In genomic region chr17:66715745-66716156, GRCh38 we compare ENCODE assay signal across 8 cellular contexts.
DNase-seq lines count a peak whose midpoint lies in the region; ATAC-seq and TF ChIP-seq lines count a peak whose summit lies in the region.

No MANE protein-coding gene starts in this region.

- H3K9me3 Mint-ChIP-seq in chondrocyte (ENCODE audit: low read depth), result no peaks in the 10 kb centered on the region

- no peaks in the 10 kb centered on the region for H4K20me1 ChIP-seq in PC-9 (ENCODE audit: insufficient read depth)

- no peak overlapping the region for H3K4me2 ChIP-seq in PC-9

- intact Hi-C loops in PC-9 (cut with micrococcal nuclease; ENCODE audit: unreplicated experiment) (loop anchor here (1.0 to 10.0 kb wide), 4 partner anchors 191 to 1749 kb away; no protein-coding TSS in a partner anchor), left lung (cut with DNase I) (loop anchor here in 1 of 2 donors (5.0 kb wide), 1 partner anchor 187 kb away; no protein-coding TSS in a partner anchor), upper lobe of right lung (cut with DNase I) (loop anchor here (10.0 kb wide), 1 partner anchor 189 kb away; no protein-coding TSS in a partner anchor)

- H3K4me1 Mint-ChIP-seq in chondrocyte (ENCODE audit: low read depth), result peaks cover 39% of the 10 kb centered on the region

- no peaks in the 10 kb centered on the region for H3K27me3 ChIP-seq in PC-9 (ENCODE audit: insufficient read depth, low read depth)
- no peaks in the 10 kb centered on the region for H3K27me3 ChIP-seq in left lung
- H3K27me3 ChIP-seq in upper lobe of right lung, result no peaks in the 10 kb centered on the region

- H3K36me3 ChIP-seq in PC-9 (ENCODE audit: low read depth) (no peaks in the 10 kb centered on the region), left lung (no peaks in the 10 kb centered on the region), upper lobe of right lung (no peaks in the 10 kb centered on the region)

- no peaks in the 10 kb centered on the region for H3K36me3 Mint-ChIP-seq in chondrocyte (ENCODE audit: low read depth)

- TF ChIP-seq CTCF in LNCAP (IDR thresholded peaks at IDR 0.05) (peak; percentile 82), PC-9 (conservative IDR thresholded peaks at IDR 0.05) (peak; percentile 83), chondrocyte (IDR thresholded peaks at IDR 0.05) (peak; percentile 89), left lung (IDR thresholded peaks at IDR 0.05) (peak; percentile 56 to 66), upper lobe of right lung (IDR thresholded peaks at IDR 0.05) (peak; percentile 63)

- no peak overlapping the region for H3K27ac ChIP-seq in PC-9
- H3K27ac ChIP-seq in left lung, result no peak overlapping the region
- H3K27ac ChIP-seq in upper lobe of right lung, result no peak overlapping the region

- H3K4me1 ChIP-seq in PC-9 (replicated peaks; ENCODE audit: insufficient read depth), result peaks cover 14% of the 10 kb centered on the region
- H3K4me1 ChIP-seq in left lung, result no peaks in the 10 kb centered on the region
- peaks cover 8% of the 10 kb centered on the region for H3K4me1 ChIP-seq in upper lobe of right lung

- DNase-seq in 8988T, result peak; percentile 43
- peak; percentile 34 for DNase-seq in GM04504 (ENCODE audit: low read depth)
- peak; percentile 14 to 60 for DNase-seq in PC-9
- DNase-seq in chondrocyte (ENCODE audit: low spot score), result no peak
- DNase-seq in left lung, result no peak
- no peak for DNase-seq in upper lobe of right lung

- no peak overlapping the region for H3K4me3 ChIP-seq in PC-9
- H3K4me3 ChIP-seq in left lung, result no peak overlapping the region
- H3K4me3 ChIP-seq in upper lobe of right lung, result no peak overlapping the region

- no TSS peak for BruUV-seq in PC-9 (replicated peaks; lab: Mats Ljungman, UMichigan)

- no peaks in the 10 kb centered on the region for H3K27me3 Mint-ChIP-seq in chondrocyte (ENCODE audit: low read depth)

- no peaks in the 10 kb centered on the region for H3K79me2 ChIP-seq in PC-9 (ENCODE audit: low read depth)

- ATAC-seq in left lung (peak; percentile 55), upper lobe of right lung (peak; percentile 58), HG02678 (IDR thresholded peaks at IDR 0.05; ENCODE audit: unreplicated experiment) (no peak)

- CTCF ChIA-PET in PC-9 (lab: Charles Lee), result interaction anchor here (0.6 to 0.8 kb wide), 3 partner anchors 656 to 1168 kb away, joined by 3 to 6 read pairs (median 3); no protein-coding TSS in a partner anchor

- no peaks in the 10 kb centered on the region for H3K9me2 ChIP-seq in PC-9 (ENCODE audit: insufficient read depth)

- POLR2A ChIA-PET in PC-9 (lab: Charles Lee; ENCODE audit: unreplicated experiment), result no interaction called here

- H3K9me3 ChIP-seq in PC-9 (ENCODE audit: insufficient read depth, low read depth), result no peaks in the 10 kb centered on the region
- no peaks in the 10 kb centered on the region for H3K9me3 ChIP-seq in left lung
- H3K9me3 ChIP-seq in upper lobe of right lung, result no peaks in the 10 kb centered on the region

- H3K4me3 Mint-ChIP-seq in chondrocyte (ENCODE audit: unreplicated experiment), result no peak overlapping the region

- H3F3A ChIP-seq in PC-9 (ENCODE audit: insufficient read depth, low read depth), result no peaks in the 10 kb centered on the region

- H2AFZ ChIP-seq in PC-9, result no peak overlapping the region

- H3K27ac Mint-ChIP-seq in chondrocyte (ENCODE audit: unreplicated experiment), result peak overlapping the region; percentile 51

Comparison
In these comparisons a context has a peak if more than half of its experiments do, and no peak if none do; other contexts are left out.
1. DNase-seq: peak in 8988T (single experiment), GM04504 (single experiment) and PC-9 (2 of 2); none in chondrocyte (single experiment), left lung (0 of 2) and upper lobe of right lung (single experiment).
2. Peak in every context shown above with its lines, with median percentiles within 50 percentile points of each other: CTCF ChIP-seq.